15 cellular contexts compared by ENCODE assay signal in the genomic region with DNA sequence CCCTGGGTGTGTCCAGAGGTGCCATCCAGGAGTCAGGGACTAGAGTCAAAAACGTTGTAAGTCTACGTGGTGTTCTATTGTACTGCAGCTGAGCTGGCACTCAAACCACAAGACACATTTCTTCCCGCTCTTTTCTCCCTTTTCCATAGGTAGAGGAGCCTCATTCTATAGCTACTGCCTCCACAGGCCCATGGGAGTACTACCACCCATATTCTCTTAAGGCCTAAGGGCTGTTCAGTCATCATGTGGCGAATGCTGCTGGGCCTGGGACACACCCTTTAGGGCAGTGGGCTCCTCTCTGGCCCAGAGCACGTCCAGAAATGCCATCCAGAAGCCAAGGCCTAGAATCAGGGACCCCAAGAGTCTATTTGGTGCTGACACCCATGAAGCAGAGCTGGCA.
"Had no signal": no experiment of that assay in that cellular context is flagged by ENCODE, and none has a peak within 500 bp of the region (broad histone marks: within the 10 kb centered on the region; RNA-seq: fewer than 3 reads in every experiment).

No MANE protein-coding gene starts in this region.

- H3K27ac ChIP-seq: esophagus muscularis mucosa, gastroesophageal sphincter had no signal

- H3K4me1 Mint-ChIP-seq: activated CD4-positive, alpha-beta memory T cell treated with anti-CD3 and anti-CD28 coated beads, Interleukin-2, amount 10 ng/mL, durations not matched to agents 7 days and 5 days; activated CD8-positive, alpha-beta memory T cell treated with anti-CD3 and anti-CD28 coated beads, Interleukin-2, amount 10 ng/mL, durations not matched to agents 7 days and 5 days; stimulated activated naive B cell treated with anti-CD40 and anti-IgM and Interleukin-4, amounts not matched to agents 10 μg/mL and 1 μg/mL and 100 μg/mL, for 72 hours had no signal

- H3K27ac Mint-ChIP-seq: activated CD4-positive, alpha-beta memory T cell treated with anti-CD3 and anti-CD28 coated beads, Interleukin-2, amount 10 ng/mL, durations not matched to agents 7 days and 5 days; activated CD8-positive, alpha-beta memory T cell treated with anti-CD3 and anti-CD28 coated beads, Interleukin-2, amount 10 ng/mL, durations not matched to agents 7 days and 5 days; activated naive CD8-positive, alpha-beta T cell; natural killer cell treated with Interleukin-12 subunit alpha and Interleukin-12 subunit beta and Interleukin-15 and Interleukin-18, amount 100 ng/mL, for 72 hours; stimulated activated naive B cell treated with anti-CD40 and anti-IgM and Interleukin-4, amounts not matched to agents 10 μg/mL and 1 μg/mL and 100 μg/mL, for 72 hours had no signal

- H3K36me3 ChIP-seq: esophagus muscularis mucosa, gastroesophageal sphincter had no signal

- H3K4me3 ChIP-seq: esophagus muscularis mucosa, gastroesophageal sphincter had no signal

- H3K27me3 ChIP-seq: esophagus muscularis mucosa, gastroesophageal sphincter had no signal

- H3K4me3 Mint-ChIP-seq: activated CD4-positive, alpha-beta memory T cell treated with anti-CD3 and anti-CD28 coated beads, Interleukin-2, amount 10 ng/mL, durations not matched to agents 7 days and 5 days; activated CD8-positive, alpha-beta memory T cell treated with anti-CD3 and anti-CD28 coated beads, Interleukin-2, amount 10 ng/mL, durations not matched to agents 7 days and 5 days; activated naive CD8-positive, alpha-beta T cell; natural killer cell treated with Interleukin-12 subunit alpha and Interleukin-12 subunit beta and Interleukin-15 and Interleukin-18, amount 100 ng/mL, for 72 hours; stimulated activated naive B cell treated with anti-CD40 and anti-IgM and Interleukin-4, amounts not matched to agents 10 μg/mL and 1 μg/mL and 100 μg/mL, for 72 hours had no signal

- DNase-seq: activated CD4-positive, alpha-beta memory T cell treated with anti-CD3 and anti-CD28 coated beads, Interleukin-2, amount 10 ng/mL, durations not matched to agents 7 days and 5 days; activated CD4-positive, alpha-beta T cell treated with anti-CD3 and anti-CD28 coated beads for 48 hours; activated CD4-positive, CD25-positive, alpha-beta regulatory T cell; activated CD8-positive, alpha-beta memory T cell treated with anti-CD3 and anti-CD28 coated beads, Interleukin-2, amount 10 ng/mL, durations not matched to agents 7 days and 5 days; amniotic stem cell; effector CD8-positive, alpha-beta T cell; nucleus accumbens; posterior cingulate gyrus; retina; stimulated activated naive B cell treated with anti-CD40 and anti-IgM and Interleukin-4, amounts not matched to agents 10 μg/mL and 1 μg/mL and 100 μg/mL, for 72 hours; T-helper 9 cell had no signal

- H3K4me1 ChIP-seq: esophagus muscularis mucosa, gastroesophageal sphincter had no signal

- ATAC-seq: activated CD8-positive, alpha-beta memory T cell treated with anti-CD3 and anti-CD28 coated beads, Interleukin-2, amount 10 ng/mL, durations not matched to agents 7 days and 5 days; gastroesophageal sphincter; natural killer cell treated with Interleukin-12 subunit alpha and Interleukin-12 subunit beta and Interleukin-15 and Interleukin-18, amount 100 ng/mL, for 72 hours; stimulated activated naive B cell treated with anti-CD40 and anti-IgM and Interleukin-4, amounts not matched to agents 10 μg/mL and 1 μg/mL and 100 μg/mL, for 72 hours had no signal

- H3K27me3 Mint-ChIP-seq: activated CD4-positive, alpha-beta memory T cell treated with anti-CD3 and anti-CD28 coated beads, Interleukin-2, amount 10 ng/mL, durations not matched to agents 7 days and 5 days; activated CD8-positive, alpha-beta memory T cell treated with anti-CD3 and anti-CD28 coated beads, Interleukin-2, amount 10 ng/mL, durations not matched to agents 7 days and 5 days; activated naive CD8-positive, alpha-beta T cell; natural killer cell treated with Interleukin-12 subunit alpha and Interleukin-12 subunit beta and Interleukin-15 and Interleukin-18, amount 100 ng/mL, for 72 hours; stimulated activated naive B cell treated with anti-CD40 and anti-IgM and Interleukin-4, amounts not matched to agents 10 μg/mL and 1 μg/mL and 100 μg/mL, for 72 hours had no signal

- H3K36me3 Mint-ChIP-seq: activated CD8-positive, alpha-beta memory T cell treated with anti-CD3 and anti-CD28 coated beads, Interleukin-2, amount 10 ng/mL, durations not matched to agents 7 days and 5 days; activated naive CD8-positive, alpha-beta T cell; natural killer cell treated with Interleukin-12 subunit alpha and Interleukin-12 subunit beta and Interleukin-15 and Interleukin-18, amount 100 ng/mL, for 72 hours; stimulated activated naive B cell treated with anti-CD40 and anti-IgM and Interleukin-4, amounts not matched to agents 10 μg/mL and 1 μg/mL and 100 μg/mL, for 72 hours had no signal
